Comparison of ENCODE assay signal across 8 cellular contexts in the genomic region with DNA sequence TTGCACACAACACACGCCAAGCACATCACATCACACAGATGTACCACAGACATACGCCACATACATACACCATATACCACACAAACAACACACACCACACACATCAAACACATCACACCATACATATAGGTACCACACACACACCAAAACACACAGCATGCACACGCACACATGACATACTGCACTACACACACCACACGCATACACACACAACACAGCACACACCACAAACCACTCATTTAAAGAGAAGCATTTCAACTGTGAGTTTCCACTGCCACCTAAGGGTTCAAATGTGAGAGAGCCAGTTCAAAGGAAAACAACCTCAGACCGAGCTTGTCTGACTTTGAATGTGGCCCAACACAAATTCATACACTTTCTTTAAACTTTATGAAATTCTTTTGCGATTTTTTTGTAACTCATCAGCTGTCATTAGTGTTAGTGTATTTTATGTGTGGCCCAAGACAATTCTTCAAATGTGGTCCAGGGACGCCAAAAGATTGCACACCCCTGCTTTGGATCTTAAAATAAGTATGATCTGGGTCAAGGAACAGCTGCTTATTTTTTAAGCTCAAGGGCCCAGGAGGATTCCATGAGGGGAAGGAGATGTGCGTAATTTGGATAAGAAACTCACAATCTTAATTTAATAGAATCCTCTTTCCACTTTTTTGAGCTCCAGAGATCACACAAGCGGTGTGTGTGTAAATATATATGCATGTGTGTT.
DNase-seq lines count a peak whose midpoint lies in the region; ATAC-seq and TF ChIP-seq lines count a peak whose summit lies in the region.

No MANE protein-coding gene starts in this region.

- no peak overlapping the region for H3K4me2 ChIP-seq in mesenchymal stem cell (ENCODE audit: low read length, poor library complexity, severe bottlenecking)

- no peak overlapping the region for H3K4me3 Mint-ChIP-seq in brain
- H3K4me3 Mint-ChIP-seq in mesothelial cell of epicardium = no peak overlapping the region

- ATAC-seq in GM21423 (IDR thresholded peaks at IDR 0.05; ENCODE audit: unreplicated experiment) (no peak), HG03039 (IDR thresholded peaks at IDR 0.05; ENCODE audit: unreplicated experiment) (no peak)

- H3K4me1 ChIP-seq in mesenchymal stem cell (ENCODE audit: control insufficient read depth, insufficient read depth, low read depth, low read length) = no peaks in the 10 kb centered on the region

- no peak overlapping the region for H4K91ac ChIP-seq in mesenchymal stem cell (ENCODE audit: low read length)

- peak overlapping the region in 1 of 2 experiments; percentile 7 for H3K18ac ChIP-seq in mesenchymal stem cell (ENCODE audit: low read depth in 1 of 2, low read length in 2 of 2)

- no peak overlapping the region for H3K4ac ChIP-seq in mesenchymal stem cell (ENCODE audit: low read depth in 1 of 2, low read length in 2 of 2)

- TF ChIP-seq CTCF in GM10266 (IDR thresholded peaks at IDR 0.05; ENCODE audit: control insufficient read depth, insufficient read depth, low read depth, missing control alignments) = peak; percentile 46
- TF ChIP-seq CTCF in brain (conservative IDR thresholded peaks at IDR 0.05) = peak; percentile 81 to 84
- TF ChIP-seq CTCF in mesothelial cell of epicardium (IDR thresholded peaks at IDR 0.05; ENCODE audit: unreplicated experiment) = no peak

- H2BK15ac ChIP-seq in mesenchymal stem cell (ENCODE audit: low read depth, poor library complexity, severe bottlenecking) = no peak overlapping the region

- H3K23ac ChIP-seq in mesenchymal stem cell (ENCODE audit: low read length in 2 of 2) = no peak overlapping the region

- 92% methylated on average over 8 of the region's 9 CpGs for WGBS in mesenchymal stem cell

- no peak overlapping the region for H2BK5ac ChIP-seq in mesenchymal stem cell (ENCODE audit: low read depth, low read length, poor library complexity, severe bottlenecking)

- H3K79me1 ChIP-seq in mesenchymal stem cell (replicated peaks; ENCODE audit: low read length, poor library complexity, severe bottlenecking) = no peaks in the 10 kb centered on the region

- H3K36me3 Mint-ChIP-seq in brain (no peaks in the 10 kb centered on the region), mesothelial cell of epicardium (no peaks in the 10 kb centered on the region)

- H3K27ac ChIP-seq in mesenchymal stem cell (ENCODE audit: low read length, poor library complexity, severe bottlenecking) = no peak overlapping the region

- H3K27me3 ChIP-seq in mesenchymal stem cell (ENCODE audit: control insufficient read depth in 1 of 2, insufficient read depth in 1 of 2, low read length in 2 of 2) = peaks cover 38 to 46% of the 10 kb centered on the region in 2 experiments

- H3K27ac Mint-ChIP-seq in brain (no peak overlapping the region), mesothelial cell of epicardium (no peak overlapping the region)

- peaks cover 22% of the 10 kb centered on the region for H3K4me1 Mint-ChIP-seq in brain
- peaks cover 6% of the 10 kb centered on the region for H3K4me1 Mint-ChIP-seq in mesothelial cell of epicardium

- no peaks in the 10 kb centered on the region for H3K9me3 Mint-ChIP-seq in brain
- no peaks in the 10 kb centered on the region for H3K9me3 Mint-ChIP-seq in mesothelial cell of epicardium

- no peak overlapping the region for H2AFZ ChIP-seq in mesenchymal stem cell (ENCODE audit: low read depth, low read length)

- peak overlapping the region in 1 of 2 experiments; percentile 75 for H2BK12ac ChIP-seq in mesenchymal stem cell (ENCODE audit: low read length in 2 of 2)

- H2BK120ac ChIP-seq in mesenchymal stem cell (ENCODE audit: low read depth, low read length) = no peak overlapping the region

- H3K14ac ChIP-seq in mesenchymal stem cell (ENCODE audit: low read length in 2 of 2) = peak overlapping the region in 1 of 2 experiments; percentile 15

- H3K9me3 ChIP-seq in mesenchymal stem cell (ENCODE audit: control insufficient read depth, low read length) = no peaks in the 10 kb centered on the region

- no peak for DNase-seq in GM10266 (ENCODE audit: extremely low spot score)
- DNase-seq in NCI-H1105 treated with DMSO at 0.1 percent for 48 hours (lab: John Stamatoyannopoulos, UW) = peak; percentile 44
- DNase-seq in mesenchymal stem cell = peak; percentile 62
- no peak for DNase-seq in epidermal melanocyte (ENCODE audit: insufficient read length, low spot score)
- no peak for DNase-seq in mesothelial cell of epicardium (ENCODE audit: low spot score in 2 of 2, unreplicated experiment in 2 of 2)

- peaks cover 15% of the 10 kb centered on the region for H3K27me3 Mint-ChIP-seq in brain
- H3K27me3 Mint-ChIP-seq in mesothelial cell of epicardium (ENCODE audit: low read depth) = peaks cover 3% of the 10 kb centered on the region

- no peaks in the 10 kb centered on the region for H3K36me3 ChIP-seq in mesenchymal stem cell (ENCODE audit: control insufficient read depth in 1 of 2, insufficient read depth in 2 of 2, low read depth in 1 of 2, low read length in 2 of 2)

- no peak overlapping the region for H3K4me3 ChIP-seq in mesenchymal stem cell (ENCODE audit: insufficient read depth in 1 of 2, low read depth in 1 of 2, low read length in 2 of 2)

- H4K8ac ChIP-seq in mesenchymal stem cell (ENCODE audit: low read length) = peak overlapping the region; percentile 10

- H2AK5ac ChIP-seq in mesenchymal stem cell (ENCODE audit: low read length, severe bottlenecking) = no peak overlapping the region

- no peak overlapping the region for H3K9ac ChIP-seq in mesenchymal stem cell (ENCODE audit: low read length)

Comparison
In these comparisons a context has a peak if more than half of its experiments do, and no peak if none do; other contexts are left out.
1. DNase-seq: peak in NCI-H1105 treated with DMSO at 0.1 percent for 48 hours (single experiment) and mesenchymal stem cell (single experiment); none in GM10266 (single experiment), epidermal melanocyte (single experiment) and mesothelial cell of epicardium (0 of 2).